29 cellular contexts compared by ENCODE assay signal in genomic region chr3:194231840-194232832, GRCh38.
DNase-seq lines count a peak whose midpoint lies in the region; ATAC-seq, FAIRE-seq and TF ChIP-seq lines count a peak whose summit lies in the region.
"Had no signal": no experiment of that assay in that cellular context is flagged by ENCODE, and none has a peak within 500 bp of the region (broad histone marks: within the 10 kb centered on the region; RNA-seq: fewer than 3 reads in every experiment).

No MANE protein-coding gene starts in this region.

- H3K4me3 Mint-ChIP-seq in H9: no peak overlapping the region
- no peak overlapping the region for H3K4me3 Mint-ChIP-seq in activated T-helper 1 cell treated with anti-CD3 and anti-CD28 coated beads, Interleukin-12 subunit alpha, Interleukin-12 subunit beta, Interleukin-2, Interleukin-4 antibody, amounts not matched to agents 30 ng/mL and 10 ng/mL and 1 ng/mL, durations not matched to agents 14 hours and 24 hours and 36 hours
- H3K4me3 Mint-ChIP-seq: activated naive CD8-positive, alpha-beta T cell treated with anti-CD3 and anti-CD28 coated beads, Interleukin-2, amount 50 U/mL, for 24 hours; CD4-positive, alpha-beta memory T cell; memory B cell; naive B cell; stimulated activated naive CD8-positive, alpha-beta T cell treated with anti-CD3 and anti-CD28 coated beads, Interleukin-15, Interleukin-2, amounts not matched to agents 100 ng/mL and 50 ng/mL, for 24 hours; T-helper 1 cell treated with Interleukin-12 subunit alpha and Interleukin-12 subunit beta and Interleukin-4 antibody, amounts not matched to agents 30 μg/mL and 1 μg/mL, for 36 hours had no signal

- intact Hi-C loops in HepG2 (cut with micrococcal nuclease; ENCODE audit: unreplicated experiment): no loop called here
- intact Hi-C loops in activated T-helper 1 cell treated with anti-CD3 and anti-CD28 coated beads, Interleukin-12 subunit alpha, Interleukin-12 subunit beta, Interleukin-2, Interleukin-4 antibody, amounts not matched to agents 30 ng/mL and 10 ng/mL and 1 ng/mL, durations not matched to agents 14 hours and 24 hours and 36 hours (cut with micrococcal nuclease): no loop called here

- no peak overlapping the region for H2BK20ac ChIP-seq in H9 (ENCODE audit: low read depth, low read length, poor library complexity, severe bottlenecking)

- H3K4me1 ChIP-seq in H9 (ENCODE audit: insufficient read depth, low read length): peaks cover 3% of the 10 kb centered on the region; the same call in 1 of the 2 replicates
- H3K4me1 ChIP-seq in HepG2 (ENCODE audit: insufficient read depth, low read length): no peaks in the 10 kb centered on the region
- H3K4me1 ChIP-seq: colonic mucosa, psoas muscle, SJCRH30, transverse colon had no signal

- H3K23ac ChIP-seq in H9 (ENCODE audit: insufficient read length, low read depth, low read length): no peak overlapping the region

- peaks cover 1 to 7% of the 10 kb centered on the region in 2 experiments; a peak in 4 of 5 replicates for H3K9me3 Mint-ChIP-seq in H9
- peaks cover 5% of the 10 kb centered on the region for H3K9me3 Mint-ChIP-seq in activated T-helper 1 cell treated with anti-CD3 and anti-CD28 coated beads, Interleukin-12 subunit alpha, Interleukin-12 subunit beta, Interleukin-2, Interleukin-4 antibody, amounts not matched to agents 30 ng/mL and 10 ng/mL and 1 ng/mL, durations not matched to agents 14 hours and 24 hours and 36 hours
- H3K9me3 Mint-ChIP-seq: stimulated activated naive CD8-positive, alpha-beta T cell treated with anti-CD3 and anti-CD28 coated beads, Interleukin-15, Interleukin-2, amounts not matched to agents 100 ng/mL and 50 ng/mL, for 24 hours had no signal

- no peak overlapping the region for H3K4ac ChIP-seq in H9 (ENCODE audit: low read depth, low read length)

- DNase-seq in H9 (peak; percentile 72), bronchial epithelial cell (ENCODE audit: low read depth) (peak; percentile 70), HepG2 (ENCODE audit: low spot score) (no peak), NCI-H1694 treated with DMSO at 0.1 percent for 48 hours (lab: John Stamatoyannopoulos, UW) (no peak)
- DNase-seq in activated T-helper 1 cell treated with anti-CD3 and anti-CD28 coated beads, Interleukin-12 subunit alpha, Interleukin-12 subunit beta, Interleukin-2, Interleukin-4 antibody, amounts not matched to agents 30 ng/mL and 10 ng/mL and 1 ng/mL, durations not matched to agents 14 hours and 24 hours and 36 hours (ENCODE audit: low spot score): no peak
- no peak for DNase-seq in stimulated activated CD4-positive, alpha-beta T cell treated with anti-CD3 and anti-CD28 coated beads, Interleukin-4, amount 100 ng/mL, for 24 hours
- DNase-seq: activated CD4-positive, alpha-beta T cell treated with anti-CD3 and anti-CD28 coated beads, Interleukin-2, amount 50 U/mL, for 1 hour; activated CD8-positive, alpha-beta memory T cell treated with anti-CD3 and anti-CD28 coated beads, Interleukin-2, amount 50 U/mL, for 48 hours; activated effector memory CD4-positive, alpha-beta T cell treated with Interleukin-2 at 50 U/mL for 16 hours; activated naive CD8-positive, alpha-beta T cell treated with anti-CD3 and anti-CD28 coated beads, Interleukin-2, amount 50 U/mL, for 24 hours; brain microvascular endothelial cell; CD4-positive, alpha-beta memory T cell; colonic mucosa; DMS153; GDM1; Karpas-422; naive B cell; NCI-H2029 treated with DMSO at 0.1 percent for 48 hours; NCI-H524; psoas muscle; SJCRH30; transverse colon had no signal

- H2BK120ac ChIP-seq in H9 (ENCODE audit: low read depth, low read length, poor library complexity, severe bottlenecking): no peak overlapping the region

- no peak overlapping the region for H2BK12ac ChIP-seq in H9 (ENCODE audit: insufficient read length, low read depth, low read length)

- H3K36me3 ChIP-seq in bronchial epithelial cell (ENCODE audit: control insufficient read depth, insufficient read depth, low read length): no peaks in the 10 kb centered on the region
- H3K36me3 ChIP-seq in HepG2 (replicated peaks in 1 of 2; ENCODE audit: control insufficient read depth in 1 of 2, insufficient read depth in 2 of 2, low read length in 2 of 2): no peaks in the 10 kb centered on the region
- H3K36me3 ChIP-seq: brain microvascular endothelial cell, colonic mucosa, SJCRH30, transverse colon had no signal

- H3K23me2 ChIP-seq in H9 (ENCODE audit: insufficient read length, low read depth, low read length, poor library complexity, severe bottlenecking): no peaks in the 10 kb centered on the region

- no peak for TF ChIP-seq CTCF in H9 (conservative IDR thresholded peaks at IDR 0.05)
- no peak for TF ChIP-seq CTCF in bronchial epithelial cell (IDR thresholded peaks at IDR 0.05; ENCODE audit: insufficient read depth, low read length, severe bottlenecking)
- TF ChIP-seq CTCF in HepG2 (CRISPR knock-in tag; IDR thresholded peaks at IDR 0.05): no peak

- H3K9me3 ChIP-seq in H9 (ENCODE audit: control insufficient read depth, low read depth, low read length) (no peaks in the 10 kb centered on the region), HepG2 (ENCODE audit: low read length) (no peaks in the 10 kb centered on the region)
- H3K9me3 ChIP-seq: colonic mucosa, psoas muscle, SJCRH30, transverse colon had no signal

- in situ Hi-C loops in HepG2 (cut with HindIII; ENCODE audit: extremely low pct_ligation_motif_present, low pct_unique_long_range_greater_than_20kb): no loop called here

- no peak overlapping the region for H3K56ac ChIP-seq in H9 (ENCODE audit: insufficient read length, low read depth, low read length)

- no peak overlapping the region for H4K8ac ChIP-seq in H9 (replicated peaks; ENCODE audit: insufficient read length, low read depth, low read length)

- H3K14ac ChIP-seq in H9 (ENCODE audit: insufficient read depth, low read length): no peak overlapping the region

- no peak overlapping the region for H2AK5ac ChIP-seq in H9 (ENCODE audit: insufficient read length, low read length)

- BruUV-seq in HepG2 (replicated peaks; lab: Mats Ljungman, UMichigan): no TSS peak

- H3K4me1 Mint-ChIP-seq in H9: peaks cover 10 to 11% of the 10 kb centered on the region in 2 experiments
- H3K4me1 Mint-ChIP-seq in activated T-helper 1 cell treated with anti-CD3 and anti-CD28 coated beads, Interleukin-12 subunit alpha, Interleukin-12 subunit beta, Interleukin-2, Interleukin-4 antibody, amounts not matched to agents 30 ng/mL and 10 ng/mL and 1 ng/mL, durations not matched to agents 14 hours and 24 hours and 36 hours (ENCODE audit: low read depth): peaks cover 8% of the 10 kb centered on the region
- H3K4me1 Mint-ChIP-seq: activated naive CD8-positive, alpha-beta T cell treated with anti-CD3 and anti-CD28 coated beads, Interleukin-2, amount 50 U/mL, for 24 hours; CD4-positive, alpha-beta memory T cell; memory B cell; naive B cell had no signal

- H4K20me1 ChIP-seq in H9 (ENCODE audit: control insufficient read depth, insufficient read depth, insufficient read length): no peaks in the 10 kb centered on the region
- H4K20me1 ChIP-seq in HepG2 (ENCODE audit: insufficient read depth, low read length): no peaks in the 10 kb centered on the region

- no peak overlapping the region for H4K5ac ChIP-seq in H9 (ENCODE audit: insufficient read length, low read depth, low read length)

- H3K27me3 ChIP-seq in H9 (ENCODE audit: insufficient read depth, low read length) (no peaks in the 10 kb centered on the region), bronchial epithelial cell (ENCODE audit: control insufficient read depth, insufficient read depth, low read length) (no peaks in the 10 kb centered on the region), HepG2 (ENCODE audit: control insufficient read depth in 1 of 2, insufficient read depth in 2 of 2, low read length in 2 of 2) (peaks cover 0 to 8% of the 10 kb centered on the region in 2 experiments; a peak in 1 of 5 replicates)
- H3K27me3 ChIP-seq: colonic mucosa, SJCRH30, transverse colon had no signal

- no CpG with 5 or more reads among the region's 17 CpGs for WGBS in H9 (ENCODE audit: extremely low coverage, insufficient read length, low lambda C conversion rate)
- 43% methylated on average over 17 of the region's 17 CpGs for WGBS in HepG2 (ENCODE audit: low lambda C conversion rate)

- ATAC-seq in HepG2 (no peak), GM19455 (IDR thresholded peaks at IDR 0.05; ENCODE audit: unreplicated experiment) (no peak)
- ATAC-seq: activated naive CD8-positive, alpha-beta T cell treated with anti-CD3 and anti-CD28 coated beads, Interleukin-2, amount 50 U/mL, for 24 hours; psoas muscle had no signal

- no peaks in the 10 kb centered on the region for H3K79me2 ChIP-seq in H9 (ENCODE audit: insufficient read depth, low read length)
- no peaks in the 10 kb centered on the region for H3K79me2 ChIP-seq in HepG2 (ENCODE audit: insufficient read depth, low read length)

- no peak for FAIRE-seq in bronchial epithelial cell (lab: Jason Lieb, UNC)
- no peak for FAIRE-seq in HepG2 (lab: Jason Lieb, UNC)
- FAIRE-seq: keratinocyte had no signal

- H3K4me3 ChIP-seq in bronchial epithelial cell (ENCODE audit: low read depth, low read length) (no peak overlapping the region), HepG2 (replicated peaks in 1 of 3; ENCODE audit: insufficient read depth in 1 of 3, low read depth in 2 of 3, low read length in 3 of 3) (no peak overlapping the region)
- H3K4me3 ChIP-seq: colonic mucosa, psoas muscle, SJCRH30, transverse colon had no signal

- H3K9ac ChIP-seq in H9 (ENCODE audit: extremely low read depth, insufficient read length, low read length) (no peak overlapping the region), HepG2 (ENCODE audit: insufficient read depth, low read depth, low read length) (no peak overlapping the region)

- no peak overlapping the region for H3K4me2 ChIP-seq in H9 (ENCODE audit: insufficient read depth, insufficient read length, low read length)
- H3K4me2 ChIP-seq in HepG2 (ENCODE audit: low read depth, low read length): no peak overlapping the region

- H3K27me3 Mint-ChIP-seq in H9 (ENCODE audit: low read depth): peaks cover 2% of the 10 kb centered on the region
- H3K27me3 Mint-ChIP-seq in activated T-helper 1 cell treated with anti-CD3 and anti-CD28 coated beads, Interleukin-12 subunit alpha, Interleukin-12 subunit beta, Interleukin-2, Interleukin-4 antibody, amounts not matched to agents 30 ng/mL and 10 ng/mL and 1 ng/mL, durations not matched to agents 14 hours and 24 hours and 36 hours (ENCODE audit: insufficient read depth): peaks cover 13% of the 10 kb centered on the region

- no peak overlapping the region for H2BK5ac ChIP-seq in H9 (ENCODE audit: insufficient read length, low read length)

- H3K27ac ChIP-seq in H9 (ENCODE audit: insufficient read length, low read depth, low read length) (no peak overlapping the region), HepG2 (ENCODE audit: extremely low read length, insufficient read depth, low read length) (no peak overlapping the region)
- H3K27ac ChIP-seq: brain microvascular endothelial cell, colonic mucosa, psoas muscle, SJCRH30, transverse colon, VCaP had no signal

- H3T11ph ChIP-seq in H9 (ENCODE audit: low read length): no peak overlapping the region

- POLR2A ChIA-PET in HepG2 (lab: Yijun Ruan, JAX): no interaction called here

- H3K18ac ChIP-seq in H9 (ENCODE audit: insufficient read length, low read depth, low read length): no peak overlapping the region

- H4K91ac ChIP-seq in H9 (ENCODE audit: insufficient read length, low read depth, low read length): no peak overlapping the region

- H3K79me1 ChIP-seq in H9 (ENCODE audit: insufficient read depth, low read depth, low read length, poor library complexity, severe bottlenecking): no peaks in the 10 kb centered on the region

- CTCF ChIA-PET in HepG2 (lab: Yijun Ruan, JAX; ENCODE audit: low intra/inter-chr PET ratio, low total read pairs): no interaction called here

- H3K27ac Mint-ChIP-seq in H9: peak overlapping the region in 1 of 3 experiments; percentile 80; a peak in 3 of 7 replicates
- no peak overlapping the region for H3K27ac Mint-ChIP-seq in activated T-helper 1 cell treated with anti-CD3 and anti-CD28 coated beads, Interleukin-12 subunit alpha, Interleukin-12 subunit beta, Interleukin-2, Interleukin-4 antibody, amounts not matched to agents 30 ng/mL and 10 ng/mL and 1 ng/mL, durations not matched to agents 14 hours and 24 hours and 36 hours
- H3K27ac Mint-ChIP-seq: activated naive CD8-positive, alpha-beta T cell treated with anti-CD3 and anti-CD28 coated beads, Interleukin-2, amount 50 U/mL, for 24 hours; memory B cell; stimulated activated naive CD8-positive, alpha-beta T cell treated with anti-CD3 and anti-CD28 coated beads, Interleukin-15, Interleukin-2, amounts not matched to agents 100 ng/mL and 50 ng/mL, for 24 hours; T-helper 1 cell treated with Interleukin-12 subunit alpha and Interleukin-12 subunit beta and Interleukin-4 antibody, amounts not matched to agents 30 μg/mL and 1 μg/mL, for 36 hours had no signal

- peaks cover 0 to 8% (median 2%) of the 10 kb centered on the region in 3 experiments; a peak in 5 of 7 replicates for H3K36me3 Mint-ChIP-seq in H9 (ENCODE audit: insufficient read depth in 1 of 3, low read depth in 3 of 3)
- peaks cover 7% of the 10 kb centered on the region for H3K36me3 Mint-ChIP-seq in activated T-helper 1 cell treated with anti-CD3 and anti-CD28 coated beads, Interleukin-12 subunit alpha, Interleukin-12 subunit beta, Interleukin-2, Interleukin-4 antibody, amounts not matched to agents 30 ng/mL and 10 ng/mL and 1 ng/mL, durations not matched to agents 14 hours and 24 hours and 36 hours (ENCODE audit: low read depth)
- H3K36me3 Mint-ChIP-seq: CD4-positive, alpha-beta memory T cell had no signal

- TF ChIP-seq RAD21 in Ishikawa (IDR thresholded peaks at IDR 0.05; ENCODE audit: low read depth) (no peak), HepG2 (CRISPR knock-in tag; IDR thresholded peaks at IDR 0.05) (no peak)

- H2AFZ ChIP-seq in H9 (ENCODE audit: low read length): peak overlapping the region; percentile 63
- no peak overlapping the region for H2AFZ ChIP-seq in HepG2 (ENCODE audit: low read length)

- no peak overlapping the region for H2BK15ac ChIP-seq in H9 (ENCODE audit: low read depth, low read length)

- TF ChIP-seq EP300 in Ishikawa (IDR thresholded peaks at IDR 0.05; ENCODE audit: borderline replicate concordance): no peak
- no peak for TF ChIP-seq EP300 in HepG2 (IDR thresholded peaks at IDR 0.05; ENCODE audit: low read depth in 2 of 2, low read length in 2 of 2)
- TF ChIP-seq EP300 in HepG2 (CRISPR knock-in tag; IDR thresholded peaks at IDR 0.05; ENCODE audit: borderline replicate concordance): no peak

- TF ChIP-seq POLR2A in HepG2 (IDR thresholded peaks at IDR 0.05; ENCODE audit: insufficient read depth in 1 of 2, low read depth in 2 of 2, low read length in 2 of 2): no peak

Comparison
In these comparisons a context has a peak if more than half of its experiments do, and no peak if none do; other contexts are left out.
1. DNase-seq: peak in H9 (single experiment) and bronchial epithelial cell (single experiment); none in HepG2 (single experiment), activated T-helper 1 cell treated with anti-CD3 and anti-CD28 coated beads, Interleukin-12 subunit alpha, Interleukin-12 subunit beta, Interleukin-2, Interleukin-4 antibody, amounts not matched to agents 30 ng/mL and 10 ng/mL and 1 ng/mL, durations not matched to agents 14 hours and 24 hours and 36 hours (single experiment), NCI-H1694 treated with DMSO at 0.1 percent for 48 hours (single experiment) and stimulated activated CD4-positive, alpha-beta T cell treated with anti-CD3 and anti-CD28 coated beads, Interleukin-4, amount 100 ng/mL, for 24 hours (single experiment).